ENCODE assay signal across 8 cellular contexts in the genomic region with DNA sequence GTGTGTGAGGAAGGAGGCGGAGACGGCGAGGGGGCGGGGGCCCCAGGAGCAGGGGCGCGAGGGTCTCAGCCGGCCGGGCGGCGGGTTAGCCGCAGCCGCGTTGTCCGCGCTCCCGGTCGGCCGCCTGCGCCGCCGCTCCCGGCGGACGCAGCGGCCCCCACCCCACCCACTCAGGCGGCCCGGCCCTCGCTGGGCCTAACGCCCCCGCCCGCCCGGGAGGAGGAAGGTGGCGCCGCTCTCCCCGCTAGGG. TPM values are rescaled to one million over a fixed set of nuclear protein-coding genes. Genes with fewer than 3 reads are reported as not detected.
DNase-seq lines count a peak whose midpoint lies in the region; ATAC-seq and TF ChIP-seq lines count a peak whose summit lies in the region.

TSS of gene FCHSD2 (minus strand) at position 191 of the 250 bp plus-strand sequence. CDS start 441 bp downstream, outside the sequence.

- H3K36me3 ChIP-seq in OCI-LY3 (replicated peaks; ENCODE audit: low read depth, low read length) = peaks cover 43% of the 10 kb centered on the region

- no peak within 1 kb of the TSS for H2AFZ ChIP-seq in OCI-LY3 (ENCODE audit: low read depth, low read length)

- H3K27ac ChIP-seq in OCI-LY3 (ENCODE audit: low read length) = peak within 1 kb of the TSS; percentile 98

- H3K4me1 ChIP-seq in OCI-LY3 (ENCODE audit: low read length) = peaks cover 66% of the 10 kb centered on the region

- peaks cover 25% of the 10 kb centered on the region for H4K20me1 ChIP-seq in OCI-LY3 (ENCODE audit: insufficient read depth, low read length)

- H3K27me3 ChIP-seq in OCI-LY3 (ENCODE audit: low read depth, low read length) = no peaks in the 10 kb centered on the region

- H3K79me2 ChIP-seq in OCI-LY3 (ENCODE audit: low read length) = peaks cover 92% of the 10 kb centered on the region

- peak within 1 kb of the TSS; percentile 84 for H3K4me3 ChIP-seq in OCI-LY3 (ENCODE audit: low read length)

- H3K9me3 Mint-ChIP-seq in endothelial cell (ENCODE audit: unreplicated experiment) (no peaks in the 10 kb centered on the region), natural killer cell (no peaks in the 10 kb centered on the region)

- DNase-seq in G401 (ENCODE audit: low spot score) (no peak), endothelial cell (ENCODE audit: low spot score) (no peak), natural killer cell (no peak), H4 (ENCODE audit: low spot score) (no peak)

- peak within 1 kb of the TSS; percentile 92 for H3K4me2 ChIP-seq in OCI-LY3 (ENCODE audit: low read length)

- H3K4me3 Mint-ChIP-seq in endothelial cell (ENCODE audit: unreplicated experiment) (peak within 1 kb of the TSS; percentile 99), natural killer cell (peak within 1 kb of the TSS; percentile 96)

- ATAC-seq in natural killer cell (no peak), GM21576 (IDR thresholded peaks at IDR 0.05; ENCODE audit: unreplicated experiment) (no peak), GM21529 (IDR thresholded peaks at IDR 0.05; ENCODE audit: unreplicated experiment) (no peak), GM21515 (IDR thresholded peaks at IDR 0.05; ENCODE audit: unreplicated experiment) (no peak)

- peaks cover 23% of the 10 kb centered on the region for H3K27me3 Mint-ChIP-seq in endothelial cell (ENCODE audit: unreplicated experiment)
- H3K27me3 Mint-ChIP-seq in natural killer cell (ENCODE audit: low read depth in 2 of 2) = no peaks in the 10 kb centered on the region

- in situ Hi-C loops in G401 (cut with HindIII; ENCODE audit: low sequenced_read_pairs) = no loop called here

- H3K4me1 Mint-ChIP-seq in endothelial cell (ENCODE audit: unreplicated experiment) (peaks cover 39% of the 10 kb centered on the region), natural killer cell (peaks cover 37 to 51% of the 10 kb centered on the region in 2 donors)

- H3K36me3 Mint-ChIP-seq in endothelial cell (ENCODE audit: low read depth, unreplicated experiment) (peaks cover 10% of the 10 kb centered on the region), natural killer cell (peaks cover 9% of the 10 kb centered on the region)

- H3K9ac ChIP-seq in OCI-LY3 (ENCODE audit: low read length) = peak within 1 kb of the TSS; percentile 97

- no peaks in the 10 kb centered on the region for H3K9me3 ChIP-seq in OCI-LY3 (ENCODE audit: insufficient read depth, low read length)

- peak within 1 kb of the TSS; percentile 97 for H3K27ac Mint-ChIP-seq in endothelial cell (ENCODE audit: unreplicated experiment)
- peak within 1 kb of the TSS; percentile 98 for H3K27ac Mint-ChIP-seq in natural killer cell

- TF ChIP-seq CTCF in OCI-LY3 (IDR thresholded peaks at IDR 0.05; ENCODE audit: low read depth, low read length) (no peak), endothelial cell (IDR thresholded peaks at IDR 0.05; ENCODE audit: unreplicated experiment) (no peak), natural killer cell (IDR thresholded peaks at IDR 0.05) (no peak)

- intact Hi-C loops in natural killer cell (cut with micrococcal nuclease) = loop anchor here (2.0 to 5.0 kb wide), 2 partner anchors 327 to 420 kb away; partner anchors contain the start of gene ATG16L2

RNA-seq across cellular contexts. Expression of gene FCHSD2, which starts in this region (rescaled TPM):
- 4.1 and 11.0 TPM in 2 replicates for total RNA-seq in G401 (2014; rRNA removed; shearing (Covaris generic))
- total RNA-seq in endothelial cell (ENCODE audit: unreplicated experiment) (45.3 TPM), natural killer cell (10 to 100 TPM; 39.4 to 59.1 (median 42.1) TPM)
- total RNA-seq in H4 (2014; rRNA removed; shearing (Covaris generic)) = 3.7 and 5.0 TPM in 2 replicates
